Comparison of ENCODE assay signal across 8 cellular contexts in the genomic region with DNA sequence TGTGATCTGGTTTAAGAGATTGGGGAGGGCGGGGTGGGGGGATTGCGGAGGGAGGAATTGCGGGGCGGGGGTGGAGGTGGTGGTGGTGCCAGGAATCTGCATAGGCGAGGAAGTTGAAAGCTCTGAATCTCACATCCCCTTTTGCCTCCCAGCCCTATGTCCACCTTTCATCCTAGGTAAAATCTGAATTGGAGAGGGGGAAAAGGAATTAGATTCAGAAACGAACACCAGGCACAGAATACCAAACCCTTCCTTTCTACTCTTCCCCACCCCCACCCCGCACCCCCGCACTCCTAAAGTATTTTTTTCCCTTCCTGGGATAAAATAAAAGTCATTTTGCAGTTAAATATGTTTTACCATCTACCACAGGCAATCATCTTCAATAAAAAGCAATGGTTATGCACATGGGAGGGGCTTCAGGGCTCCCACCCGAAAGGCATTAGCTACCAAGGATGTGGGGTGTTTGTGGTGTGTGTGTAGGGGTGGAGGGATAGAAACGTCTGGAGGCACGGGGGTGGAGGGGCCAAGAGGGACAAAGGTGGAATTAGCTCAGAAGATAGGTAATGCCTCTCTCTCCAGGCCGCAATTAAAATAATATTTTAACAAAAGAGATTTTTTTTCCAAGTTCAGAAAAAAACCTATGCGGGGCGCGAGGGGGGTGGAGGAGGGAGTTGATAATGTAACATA. TPM values are rescaled to one million over a fixed set of nuclear protein-coding genes. Genes with fewer than 3 reads are reported as not detected.
DNase-seq lines count a peak whose midpoint lies in the region; ATAC-seq, FAIRE-seq and TF ChIP-seq lines count a peak whose summit lies in the region.

No MANE protein-coding gene starts in this region.

- TF ChIP-seq EP300 in Ishikawa (IDR thresholded peaks at IDR 0.05; ENCODE audit: borderline replicate concordance) = no peak

- ATAC-seq in naive B cell (ENCODE audit: low read depth in 2 of 2) = no peak
- no peak for ATAC-seq in HG02678 (IDR thresholded peaks at IDR 0.05; ENCODE audit: unreplicated experiment)

- H3K27me3 Mint-ChIP-seq in naive B cell = peaks cover 66 to 90% (median 89%) of the 10 kb centered on the region in 3 donors

- H3K4me3 ChIP-seq in BE2C (ENCODE audit: low read depth, low read length) (peak overlapping the region; percentile 71), bronchial epithelial cell (ENCODE audit: low read depth, low read length) (peak overlapping the region; percentile 31)

- FAIRE-seq in bronchial epithelial cell (lab: Jason Lieb, UNC) = no peak

- H3K27me3 ChIP-seq in BE2C (no peaks in the 10 kb centered on the region), bronchial epithelial cell (ENCODE audit: control insufficient read depth, insufficient read depth, low read length) (peaks cover 11% of the 10 kb centered on the region)

- H3K9me3 ChIP-seq in BE2C = no peaks in the 10 kb centered on the region

- TF ChIP-seq RAD21 in Ishikawa (IDR thresholded peaks at IDR 0.05; ENCODE audit: low read depth) = no peak

- no peaks in the 10 kb centered on the region for H3K36me3 ChIP-seq in BE2C
- no peaks in the 10 kb centered on the region for H3K36me3 ChIP-seq in bronchial epithelial cell (ENCODE audit: control insufficient read depth, insufficient read depth, low read length)

- peaks cover 0 to 1% (median 0%) of the 10 kb centered on the region in 7 donors for H3K9me3 Mint-ChIP-seq in naive B cell

- DNase-seq in BE2C (no peak), bronchial epithelial cell (ENCODE audit: low read depth) (no peak), naive B cell (no peak), NCI-H1048 (lab: John Stamatoyannopoulos, UW) (no peak), NOMO-1 treated with dmso at 0.1 percent for 144 hours (lab: John Stamatoyannopoulos, UW; ENCODE audit: unreplicated experiment) (no peak)
- DNase-seq in stimulated activated naive CD4-positive, alpha-beta T cell treated with Interleukin-2 at 50 U/mL for 16 hours (lab: John Stamatoyannopoulos, UW) = no peak

- peaks cover 49% of the 10 kb centered on the region for H3K4me1 ChIP-seq in BE2C

- no peak overlapping the region for H3K27ac Mint-ChIP-seq in naive B cell

- H3K4me1 Mint-ChIP-seq in naive B cell = peaks cover 20 to 34% (median 29%) of the 10 kb centered on the region in 3 donors

- H3K4me3 Mint-ChIP-seq in naive B cell = peak overlapping the region in 7 of 8 donors; percentile 0 to 70 (median 57)

- TF ChIP-seq CTCF in BE2C (IDR thresholded peaks at IDR 0.05; ENCODE audit: low read depth, low read length) (no peak), bronchial epithelial cell (IDR thresholded peaks at IDR 0.05; ENCODE audit: insufficient read depth, low read length, severe bottlenecking) (no peak)

- H3K36me3 Mint-ChIP-seq in naive B cell = peaks cover 0 to 8% of the 10 kb centered on the region in 2 donors

TF ChIP-seq in Ishikawa, 13 proteins besides CTCF, POLR2A, EP300 and RAD21:
- TF ChIP-seq TCF12 (IDR thresholded peaks at IDR 0.05; ENCODE audit: low read depth) (no peak), EGR1 (IDR thresholded peaks at IDR 0.05) (0 out of 2 replicates have a peak, but pooled peaks have one; percentile 4)

RNA-seq across cellular contexts. Expression of a gene that starts 1.8 kb away (rescaled TPM):
- 34.8 TPM for polyA plus RNA-seq in BE2C (2012; ENCODE audit: insufficient read depth, insufficient read length, low read depth)
- 0.51 and 9.2 TPM in 2 replicates for total RNA-seq in bronchial epithelial cell
- not detected for polyA plus RNA-seq in naive B cell (ENCODE audit: low read depth in 6 of 6)
